Comparison of ENCODE assay signal across 8 cellular contexts in genomic region chr15:70098461-70099166, GRCh38. TPM values are rescaled to one million over a fixed set of nuclear protein-coding genes. Genes with fewer than 3 reads are reported as not detected.
DNase-seq lines count a peak whose midpoint lies in the region; ATAC-seq and TF ChIP-seq lines count a peak whose summit lies in the region.

No MANE protein-coding gene starts in this region.

- peaks cover 0 to 9% (median 0%) of the 10 kb centered on the region in 7 donors for H3K9me3 Mint-ChIP-seq in CD14-positive monocyte

- H3K27me3 ChIP-seq in WERI-Rb-1 (ENCODE audit: insufficient read depth, low read depth, severe bottlenecking), result no peaks in the 10 kb centered on the region
- peaks cover 0 to 19% (median 0%) of the 10 kb centered on the region in 45 donors for H3K27me3 ChIP-seq in dorsolateral prefrontal cortex

- H3K4me3 ChIP-seq in WERI-Rb-1 (ENCODE audit: low read depth, low read length) (peak overlapping the region; percentile 89), dorsolateral prefrontal cortex (peak overlapping the region; percentile 54 to 92 (median 78))

- peaks cover 17 to 24% of the 10 kb centered on the region in 2 donors for H3K36me3 Mint-ChIP-seq in CD14-positive monocyte

- DNase-seq in CD14-positive monocyte (ENCODE audit: low spot score) (no peak), WERI-Rb-1 (no peak), dorsolateral prefrontal cortex (peak in 3 of 10 donors; percentile 37 to 62 (median 56)), medulla oblongata (ENCODE audit: extremely low spot score) (peak; percentile 68), kidney glomerular epithelial cell (lab: John Stamatoyannopoulos, UW) (no peak), mesenteric fat pad (ENCODE audit: low spot score) (no peak)
- DNase-seq in stimulated activated naive CD4-positive, alpha-beta T cell treated with Interleukin-2 at 50 U/mL for 16 hours (lab: John Stamatoyannopoulos, UW), result peak; percentile 16

- H3K4me3 Mint-ChIP-seq in CD14-positive monocyte, result peak overlapping the region; percentile 84 to 97

- H3K27ac ChIP-seq in WERI-Rb-1 (peak overlapping the region; percentile 92), dorsolateral prefrontal cortex (peak overlapping the region; percentile 77 to 100 (median 96))

- TF ChIP-seq CTCF in CD14-positive monocyte (IDR thresholded peaks at IDR 0.05), result no peak
- TF ChIP-seq CTCF in WERI-Rb-1 (IDR thresholded peaks at IDR 0.05; ENCODE audit: low read depth, low read length), result no peak
- TF ChIP-seq CTCF in dorsolateral prefrontal cortex (IDR thresholded peaks at IDR 0.05 in 54 of 56, conservative IDR thresholded peaks at IDR 0.05 in 2 of 56; ENCODE audit: low read depth in 1 of 56, partially characterized antibody in 56 of 56), result peak in 1 of 56 donors; percentile 2

- H3K9me3 ChIP-seq in WERI-Rb-1 (ENCODE audit: severe bottlenecking), result no peaks in the 10 kb centered on the region

- peaks cover 31 to 48% (median 42%) of the 10 kb centered on the region in 3 donors for H3K27me3 Mint-ChIP-seq in CD14-positive monocyte (ENCODE audit: low read depth in 3 of 3)

- intact Hi-C loops in CD14-positive monocyte (cut with micrococcal nuclease) (loop anchor here (1.0 to 10.0 kb wide), 7 partner anchors 14 to 624 kb away; no protein-coding TSS in a partner anchor), dorsolateral prefrontal cortex (cut with DNase I) (loop anchor here (5.0 to 10.0 kb wide), 7 partner anchors 36 to 624 kb away; no protein-coding TSS in a partner anchor)

- peaks cover 45% of the 10 kb centered on the region for H3K4me1 Mint-ChIP-seq in CD14-positive monocyte

- H3K36me3 ChIP-seq in WERI-Rb-1, result peaks cover 25% of the 10 kb centered on the region

- H3K27ac Mint-ChIP-seq in CD14-positive monocyte, result peak overlapping the region; percentile 73 to 99 (median 96)

- peak; percentile 0 for ATAC-seq in HG03108 (IDR thresholded peaks at IDR 0.05; ENCODE audit: unreplicated experiment)

RNA-seq across cellular contexts. Expression of gene TLE3, which starts 0.9 kb away (rescaled TPM):
- polyA plus RNA-seq in CD14-positive monocyte, result 10 to 100 TPM; 12.8 to 23.6 TPM
- 10 to 100 TPM; 22.5 to 97.6 (median 43.5) TPM for total RNA-seq in dorsolateral prefrontal cortex
- 52.5 TPM for total RNA-seq in mesenteric fat pad

Comparison
In these comparisons a context has a peak if more than half of its experiments do, and no peak if none do; other contexts are left out.
1. DNase-seq: peak in medulla oblongata (single experiment) and stimulated activated naive CD4-positive, alpha-beta T cell treated with Interleukin-2 at 50 U/mL for 16 hours (single experiment); none in CD14-positive monocyte (single experiment), WERI-Rb-1 (single experiment), kidney glomerular epithelial cell (single experiment) and mesenteric fat pad (single experiment).